In the genomic region with DNA sequence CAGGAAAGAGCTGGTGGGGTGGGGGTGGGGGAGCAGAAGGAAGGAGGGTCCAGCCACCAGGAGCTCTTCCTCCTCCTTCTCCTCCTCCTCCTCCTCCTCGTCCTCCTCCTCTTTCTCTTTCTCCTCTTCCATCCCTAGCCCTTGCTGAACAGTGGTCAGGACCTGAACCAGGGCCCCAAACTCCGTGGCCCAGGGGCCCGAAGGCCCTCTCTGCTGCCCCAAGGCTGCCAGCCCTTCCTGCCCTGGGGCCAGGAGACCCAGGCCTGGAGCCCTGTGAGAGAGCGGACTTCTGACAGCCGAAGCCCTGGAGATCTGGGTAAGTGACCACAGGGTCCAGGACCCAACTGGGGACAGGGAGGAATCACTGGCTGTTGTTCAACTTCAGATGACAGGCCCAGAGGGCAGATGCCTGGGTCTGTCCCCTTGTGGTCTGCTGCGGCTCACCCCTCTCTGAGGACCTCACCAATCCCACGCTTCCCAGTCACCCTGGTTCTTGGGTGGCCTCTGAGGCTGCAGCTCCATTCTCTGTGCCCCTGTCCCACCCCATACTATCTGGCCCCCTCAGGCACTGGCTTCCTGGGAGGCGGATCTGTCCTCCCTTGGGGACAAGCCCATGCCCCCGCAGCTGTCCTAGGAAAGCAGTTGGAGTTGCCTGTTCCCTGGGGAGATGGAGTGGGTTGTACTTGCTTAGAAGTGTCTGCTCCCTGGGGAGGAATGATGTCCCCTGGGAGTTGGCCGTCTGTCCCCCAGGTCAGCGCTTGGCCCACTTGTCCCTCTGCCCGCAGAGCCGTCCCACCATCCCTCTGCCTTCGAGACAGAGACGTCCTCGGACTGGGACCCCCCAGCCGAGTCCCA, we compare ENCODE assay signal across 15 cellular contexts. TPM values are rescaled to one million over a fixed set of nuclear protein-coding genes. Genes with fewer than 3 reads are reported as not detected.
A peak's percentile ranks its signal among the peaks of the same experiment; 100 is the strongest.
DNase-seq lines count a peak whose midpoint lies in the region; FAIRE-seq and TF ChIP-seq lines count a peak whose summit lies in the region.
"Had no signal": no experiment of that assay in that cellular context is flagged by ENCODE, and none has a peak within 500 bp of the region (broad histone marks: within the 10 kb centered on the region; RNA-seq: fewer than 3 reads in every experiment).

No MANE protein-coding gene starts in this region.

- no peaks in the 10 kb centered on the region for H4K20me1 ChIP-seq in H1 (replicated peaks in 1 of 2; ENCODE audit: control insufficient read depth in 1 of 2, insufficient read depth in 2 of 2, low read length in 2 of 2)

- H3K4me3 ChIP-seq in H1 (ENCODE audit: extremely low read depth in 1 of 4, insufficient read depth in 2 of 4, low read depth in 3 of 4, low read length in 4 of 4) (peak overlapping the region; percentile 11 to 65 (median 37); a peak in 7 of 8 replicates), neuronal stem cell (ENCODE audit: low read length in 2 of 2) (peak overlapping the region in 1 of 2 donors; percentile 83)
- H3K4me3 ChIP-seq: pancreas had no signal

- intact Hi-C loops in activated CD4-positive, alpha-beta memory T cell treated with anti-CD3 and anti-CD28 coated beads for 36 hours (cut with micrococcal nuclease): no loop called here

- H3K4me3 Mint-ChIP-seq in activated CD4-positive, alpha-beta memory T cell treated with anti-CD3 and anti-CD28 coated beads for 36 hours: no peak overlapping the region
- H3K4me3 Mint-ChIP-seq in activated T-cell treated with anti-CD3 and anti-CD28 coated beads, Interleukin-2, amount 50 U/mL, for 24 hours: no peak overlapping the region
- H3K4me3 Mint-ChIP-seq in progenitor cell of endocrine pancreas (ENCODE audit: low read depth): no peak overlapping the region
- H3K4me3 Mint-ChIP-seq: CD8-positive, alpha-beta T cell; effector memory CD8-positive, alpha-beta T cell had no signal

- H4K8ac ChIP-seq in H1 (ENCODE audit: extremely low read depth, insufficient read depth, low read length) (no peak overlapping the region; the same call in 1 of the 2 replicates), neuronal stem cell (ENCODE audit: low read depth, low read length) (peak overlapping the region; percentile 82)

- no peak overlapping the region for H2BK20ac ChIP-seq in H1 (ENCODE audit: low read length)

- H4K5ac ChIP-seq in H1 (ENCODE audit: insufficient read length, low read depth, low read length): no peak overlapping the region

- no peaks in the 10 kb centered on the region for H3K36me3 ChIP-seq in H1 (ENCODE audit: control insufficient read depth in 2 of 4, insufficient read depth in 4 of 4, low read length in 3 of 4)
- H3K36me3 ChIP-seq in neuronal stem cell (replicated peaks in 1 of 2; ENCODE audit: control insufficient read depth in 2 of 2, insufficient read depth in 2 of 2, low read length in 2 of 2): no peaks in the 10 kb centered on the region
- H3K36me3 ChIP-seq: pancreas had no signal

- H3K4ac ChIP-seq in H1 (replicated peaks; ENCODE audit: insufficient read length, low read depth, low read length) (no peak overlapping the region), neuronal stem cell (ENCODE audit: low read length) (peak overlapping the region; percentile 89)

- peak overlapping the region; percentile 72 to 93 for H3K4me2 ChIP-seq in H1 (ENCODE audit: insufficient read depth in 1 of 2, low read depth in 2 of 2, low read length in 2 of 2)
- peak overlapping the region; percentile 80 for H3K4me2 ChIP-seq in neuronal stem cell (ENCODE audit: insufficient read depth, low read length, poor library complexity, severe bottlenecking)

- DNase-seq in NCI-H1436 (lab: John Stamatoyannopoulos, UW) (peak; percentile 19), NCI-H1436 treated with DMSO at 0.1 percent for 48 hours (lab: John Stamatoyannopoulos, UW) (no peak), NCI-H2171 treated with DMSO at 0.1 percent for 48 hours (lab: John Stamatoyannopoulos, UW) (peak; percentile 75), H1 (ENCODE audit: low read depth in 1 of 2, low spot score in 2 of 2) (no peak), neuronal stem cell (ENCODE audit: low spot score) (no peak), progenitor cell of endocrine pancreas (ENCODE audit: low spot score, unreplicated experiment) (no peak)
- no peak for DNase-seq in activated CD4-positive, alpha-beta memory T cell treated with anti-CD3 and anti-CD28 coated beads for 36 hours
- no peak for DNase-seq in activated T-cell treated with anti-CD3 and anti-CD28 coated beads, Interleukin-2, amount 50 U/mL, for 24 hours
- DNase-seq: 8988T; effector memory CD8-positive, alpha-beta T cell; EL; NCI-H1048 had no signal

- H2AK5ac ChIP-seq in H1 (ENCODE audit: low read depth, low read length) (no peak overlapping the region), neuronal stem cell (ENCODE audit: low read depth, low read length) (peak overlapping the region; percentile 95)

- no peak for FAIRE-seq in H1 (lab: Jason Lieb, UNC)
- FAIRE-seq: pancreas had no signal

- H3K27ac ChIP-seq in H1 (ENCODE audit: low read depth, low read length) (no peak overlapping the region), neuronal stem cell (replicated peaks; ENCODE audit: low read length) (no peak overlapping the region)
- H3K27ac ChIP-seq: pancreas had no signal

- no peak overlapping the region for H2BK15ac ChIP-seq in H1 (ENCODE audit: low read length)
- peak overlapping the region; percentile 99 for H2BK15ac ChIP-seq in neuronal stem cell (ENCODE audit: low read length)

- H3K27me3 Mint-ChIP-seq in activated CD4-positive, alpha-beta memory T cell treated with anti-CD3 and anti-CD28 coated beads for 36 hours: peaks cover 31% of the 10 kb centered on the region
- H3K27me3 Mint-ChIP-seq in activated T-cell treated with anti-CD3 and anti-CD28 coated beads, Interleukin-2, amount 50 U/mL, for 24 hours: peaks cover 57% of the 10 kb centered on the region
- peaks cover 50% of the 10 kb centered on the region for H3K27me3 Mint-ChIP-seq in progenitor cell of endocrine pancreas

- H3K79me1 ChIP-seq in H1 (ENCODE audit: low read depth, low read length) (no peaks in the 10 kb centered on the region), neuronal stem cell (ENCODE audit: low read depth, low read length) (no peaks in the 10 kb centered on the region)

- H3K23ac ChIP-seq in H1 (ENCODE audit: insufficient read length): no peak overlapping the region
- H3K23ac ChIP-seq in neuronal stem cell (ENCODE audit: low read depth, low read length, poor library complexity): peak overlapping the region; percentile 96

- H2BK120ac ChIP-seq in H1 (replicated peaks; ENCODE audit: low read depth, low read length): no peak overlapping the region
- peak overlapping the region; percentile 87 for H2BK120ac ChIP-seq in neuronal stem cell (ENCODE audit: low read depth, low read length)

- no peak for TF ChIP-seq EP300 in H1 (IDR thresholded peaks at IDR 0.05; ENCODE audit: borderline replicate concordance in 1 of 2, low read depth in 2 of 2, low read length in 2 of 2)

- H3K14ac ChIP-seq in H1 (ENCODE audit: insufficient read length) (no peak overlapping the region), neuronal stem cell (ENCODE audit: low read length) (peak overlapping the region; percentile 97)

- H2BK12ac ChIP-seq in H1 (ENCODE audit: low read depth, low read length) (no peak overlapping the region), neuronal stem cell (ENCODE audit: low read length) (peak overlapping the region; percentile 98)

- TF ChIP-seq POLR2A in H1 (IDR thresholded peaks at IDR 0.05; ENCODE audit: control extremely low read depth in 1 of 2, low read depth in 2 of 2, low read length in 2 of 2): no peak

- no peak for TF ChIP-seq RAD21 in H1 (IDR thresholded peaks at IDR 0.05 in 1 of 2, conservative IDR thresholded peaks at IDR 0.05 in 1 of 2; ENCODE audit: low read depth in 2 of 2, low read length in 2 of 2)

- POLR2A ChIA-PET in H1 (lab: Charles Lee; ENCODE audit: partially characterized antibody): interaction anchor here (0.7 kb wide), 1 partner anchor 52 kb away, joined by 3 read pairs; a partner anchor contains a TSS
- POLR2A ChIA-PET in activated CD4-positive, alpha-beta memory T cell treated with anti-CD3 and anti-CD28 coated beads for 36 hours (lab: Charles Lee): no interaction called here

- H3K9me3 Mint-ChIP-seq in activated CD4-positive, alpha-beta memory T cell treated with anti-CD3 and anti-CD28 coated beads for 36 hours: peaks cover 7% of the 10 kb centered on the region
- H3K9me3 Mint-ChIP-seq in activated T-cell treated with anti-CD3 and anti-CD28 coated beads, Interleukin-2, amount 50 U/mL, for 24 hours: peaks cover 8% of the 10 kb centered on the region
- peaks cover 7% of the 10 kb centered on the region for H3K9me3 Mint-ChIP-seq in progenitor cell of endocrine pancreas (ENCODE audit: low read depth)

- H3K9ac ChIP-seq in H1 (replicated peaks in 1 of 4; ENCODE audit: extremely low read depth in 1 of 4, low read depth in 3 of 4, low read length in 3 of 4) (no peak overlapping the region), neuronal stem cell (ENCODE audit: low read depth, low read length, poor library complexity) (peak overlapping the region; percentile 90)

- H4K91ac ChIP-seq in H1 (replicated peaks; ENCODE audit: insufficient read length, low read length) (no peak overlapping the region), neuronal stem cell (ENCODE audit: low read depth, low read length, poor library complexity) (no peak overlapping the region)

- no peaks in the 10 kb centered on the region for H3K36me3 Mint-ChIP-seq in activated CD4-positive, alpha-beta memory T cell treated with anti-CD3 and anti-CD28 coated beads for 36 hours
- no peaks in the 10 kb centered on the region for H3K36me3 Mint-ChIP-seq in activated T-cell treated with anti-CD3 and anti-CD28 coated beads, Interleukin-2, amount 50 U/mL, for 24 hours (ENCODE audit: low read depth)
- no peaks in the 10 kb centered on the region for H3K36me3 Mint-ChIP-seq in progenitor cell of endocrine pancreas (ENCODE audit: insufficient read depth)
- H3K36me3 Mint-ChIP-seq: brain; CD8-positive, alpha-beta T cell had no signal

- no peak overlapping the region for H3K27ac Mint-ChIP-seq in activated CD4-positive, alpha-beta memory T cell treated with anti-CD3 and anti-CD28 coated beads for 36 hours
- H3K27ac Mint-ChIP-seq in activated T-cell treated with anti-CD3 and anti-CD28 coated beads, Interleukin-2, amount 50 U/mL, for 24 hours: no peak overlapping the region
- H3K27ac Mint-ChIP-seq in progenitor cell of endocrine pancreas: no peak overlapping the region
- H3K27ac Mint-ChIP-seq: CD8-positive, alpha-beta T cell; effector memory CD8-positive, alpha-beta T cell had no signal

- TF ChIP-seq CTCF in H1 (IDR thresholded peaks at IDR 0.05; ENCODE audit: control extremely low read depth in 1 of 3, insufficient read depth in 1 of 3, low read depth in 1 of 3, low read length in 3 of 3) (no peak), progenitor cell of endocrine pancreas (IDR thresholded peaks at IDR 0.05; ENCODE audit: unreplicated experiment) (no peak)

- H3K79me2 ChIP-seq in H1 (ENCODE audit: control insufficient read depth in 1 of 2, insufficient read depth in 2 of 2, low read length in 2 of 2): no peaks in the 10 kb centered on the region

- peak overlapping the region; percentile 9; the same call in 1 of the 2 replicates for H2BK5ac ChIP-seq in H1 (ENCODE audit: low read depth, low read length)
- peak overlapping the region; percentile 95 for H2BK5ac ChIP-seq in neuronal stem cell (ENCODE audit: low read length)

- H3K9me3 ChIP-seq in H1 (ENCODE audit: insufficient read depth in 2 of 2, low read depth in 1 of 2, low read length in 1 of 2) (no peaks in the 10 kb centered on the region), neuronal stem cell (replicated peaks in 1 of 2; ENCODE audit: control insufficient read depth in 2 of 2, insufficient read depth in 1 of 2, low read depth in 1 of 2, low read length in 2 of 2) (no peaks in the 10 kb centered on the region)
- H3K9me3 ChIP-seq: pancreas had no signal

- 65% methylated on average over 15 of the region's 17 CpGs; no CpG with 5 or more reads in 1 of the 2 experiments for WGBS in H1 (ENCODE audit: extremely low coverage in 1 of 2, insufficient coverage in 1 of 2, insufficient read length in 1 of 2, insufficient replicate concordance in 2 of 2, low coverage in 1 of 2, low lambda C conversion rate in 2 of 2, missing lambda C conversion rate in 1 of 2), 2 experiments
- WGBS in neuronal stem cell (ENCODE audit: extremely low coverage in 2 of 2, insufficient read length in 2 of 2, insufficient replicate concordance in 1 of 2), 2 donors: no CpG with 5 or more reads among the region's 17 CpGs

- CTCF ChIA-PET in H1 (lab: Charles Lee; ENCODE audit: partially characterized antibody): interaction anchor here (0.6 to 1.8 kb wide), 8 partner anchors 9 to 130 kb away, joined by 3 to 7 read pairs (median 3); no protein-coding TSS in a partner anchor
- CTCF ChIA-PET in activated CD4-positive, alpha-beta memory T cell treated with anti-CD3 and anti-CD28 coated beads for 36 hours (lab: Charles Lee): no interaction called here

- H3K4me1 ChIP-seq in H1 (replicated peaks in 1 of 4; ENCODE audit: control insufficient read depth in 3 of 4, insufficient read depth in 4 of 4, low read length in 3 of 4) (peaks cover 2 to 18% (median 8%) of the 10 kb centered on the region in 4 experiments; a peak in 5 of 7 replicates), neuronal stem cell (ENCODE audit: control insufficient read depth in 2 of 2, insufficient read depth in 1 of 2, low read depth in 1 of 2, low read length in 2 of 2) (peaks cover 0 to 16% of the 10 kb centered on the region in 2 donors)
- H3K4me1 ChIP-seq: pancreas had no signal

- H3K56ac ChIP-seq in H1 (replicated peaks; ENCODE audit: insufficient read length, low read depth, low read length): no peak overlapping the region

- peak overlapping the region; percentile 71 for H3K18ac ChIP-seq in H1 (ENCODE audit: extremely low read depth, low read length)
- H3K18ac ChIP-seq in neuronal stem cell (ENCODE audit: low read length): peak overlapping the region; percentile 98

- H3K27me3 ChIP-seq in H1 (replicated peaks in 1 of 4; ENCODE audit: control insufficient read depth in 3 of 4, extremely low read depth in 1 of 4, insufficient read depth in 3 of 4, low read length in 3 of 4) (peaks cover 6 to 10% (median 9%) of the 10 kb centered on the region in 4 experiments; a peak in 6 of 7 replicates), neuronal stem cell (ENCODE audit: control insufficient read depth in 3 of 3, insufficient read depth in 3 of 3, low read depth in 1 of 3, low read length in 3 of 3) (peaks cover 0 to 18% (median 0%) of the 10 kb centered on the region in 3 experiments)
- H3K27me3 ChIP-seq: pancreas had no signal

- peaks cover 2% of the 10 kb centered on the region for H3K4me1 Mint-ChIP-seq in activated CD4-positive, alpha-beta memory T cell treated with anti-CD3 and anti-CD28 coated beads for 36 hours (ENCODE audit: low read depth)
- H3K4me1 Mint-ChIP-seq in activated T-cell treated with anti-CD3 and anti-CD28 coated beads, Interleukin-2, amount 50 U/mL, for 24 hours (ENCODE audit: low read depth): peaks cover 6% of the 10 kb centered on the region
- peaks cover 3% of the 10 kb centered on the region for H3K4me1 Mint-ChIP-seq in progenitor cell of endocrine pancreas (ENCODE audit: low read depth)

- H3K23me2 ChIP-seq in H1 (ENCODE audit: low read depth, low read length): peaks cover 9% of the 10 kb centered on the region; the same call in 1 of the 2 replicates

- H2AFZ ChIP-seq in H1 (ENCODE audit: low read length): peak overlapping the region; percentile 64; the same call in 1 of the 2 replicates
- H2AFZ ChIP-seq in neuronal stem cell (ENCODE audit: low read length): no peak overlapping the region

RNA-seq across cellular contexts. Expression of a gene that starts 51.8 kb away (rescaled TPM):
- total RNA-seq in H1 (2021; fragmentation: NEBNext Ultra II Directional; extraction: Animal tissue kit (Norgen Biotek cat#: 25700)): 0.78 and 2.3 TPM in 2 replicates
- 0.54 and 1.3 TPM in 2 replicates for polyA plus RNA-seq in H1 (2011; rRNA removed)
- 0.97 TPM for polyA plus RNA-seq in H1 (2011; cell fraction: cytosol; rRNA removed)
- 7.3 TPM for polyA plus RNA-seq in H1 (2011; cell fraction: nucleus; rRNA removed)
- 0.64 to 1.0 TPM (median 0.72 TPM) in 4 replicates for polyA plus RNA-seq in H1 (2012, experiment 1 of 2)
- polyA plus RNA-seq in H1 (2012, experiment 2 of 2): 0.22 TPM
- polyA plus RNA-seq in H1 (2013, experiment 1 of 2): 0.34 TPM
- polyA plus RNA-seq in H1 (2013, experiment 2 of 2): 0.33 TPM
- polyA minus RNA-seq in H1 (2011; rRNA and poly(A)+ RNA removed): 1.2 and 1.7 TPM in 2 replicates
- 0.88 TPM for polyA minus RNA-seq in H1 (2011; cell fraction: cytosol; rRNA and poly(A)+ RNA removed)
- polyA minus RNA-seq in H1 (2011; cell fraction: nucleus; rRNA and poly(A)+ RNA removed): 2.9 TPM
- polyA plus RNA-seq in neuronal stem cell (2013, experiment 1 of 2): 0.14 TPM
- 0.15 TPM for polyA plus RNA-seq in neuronal stem cell (2013, experiment 2 of 2)
- not detected for total RNA-seq in activated CD4-positive, alpha-beta memory T cell treated with anti-CD3 and anti-CD28 coated beads for 36 hours
- total RNA-seq in progenitor cell of endocrine pancreas: 0.19 and 0.24 TPM in 2 replicates
- total RNA-seq: CD8-positive, alpha-beta T cell had no signal

Comparison
In these comparisons a context has a peak if more than half of its experiments do, and no peak if none do; other contexts are left out.
1. DNase-seq: peak in NCI-H1436 (single experiment) and NCI-H2171 treated with DMSO at 0.1 percent for 48 hours (single experiment); none in NCI-H1436 treated with DMSO at 0.1 percent for 48 hours (single experiment), H1 (0 of 2), neuronal stem cell (single experiment), activated CD4-positive, alpha-beta memory T cell treated with anti-CD3 and anti-CD28 coated beads for 36 hours (single experiment), activated T-cell treated with anti-CD3 and anti-CD28 coated beads, Interleukin-2, amount 50 U/mL, for 24 hours (single experiment) and progenitor cell of endocrine pancreas (single experiment).